2 cellular contexts compared by ENCODE assay signal in the genomic region with DNA sequence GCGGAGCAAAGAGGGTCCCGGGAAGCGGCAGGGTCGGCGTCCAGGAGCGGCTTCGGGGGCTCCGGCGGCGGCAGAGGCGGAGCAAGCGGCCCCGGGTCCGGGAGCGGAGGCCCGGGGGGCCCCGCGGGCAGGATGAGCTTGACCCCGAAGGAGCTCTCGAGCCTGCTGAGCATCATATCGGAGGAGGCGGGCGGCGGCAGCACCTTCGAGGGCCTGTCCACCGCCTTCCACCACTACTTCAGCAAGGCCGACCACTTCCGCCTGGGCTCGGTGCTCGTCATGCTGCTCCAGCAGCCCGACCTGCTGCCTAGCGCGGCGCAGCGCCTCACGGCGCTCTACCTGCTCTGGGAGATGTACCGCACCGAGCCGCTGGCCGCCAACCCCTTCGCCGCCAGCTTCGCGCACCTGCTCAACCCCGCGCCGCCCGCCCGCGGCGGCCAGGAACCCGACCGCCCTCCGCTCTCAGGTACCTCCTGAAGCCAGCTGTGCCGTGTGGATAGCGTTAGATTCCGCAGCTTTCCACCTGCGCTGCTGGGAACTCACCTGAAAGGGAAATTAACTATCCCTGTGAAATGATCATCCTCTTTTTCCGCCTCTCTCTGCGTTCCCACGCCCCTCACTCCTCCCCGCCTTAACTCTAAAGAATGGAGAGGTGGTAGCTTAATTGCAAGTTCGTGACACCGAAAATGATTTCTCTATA.
TF ChIP-seq lines count a peak whose summit lies in the region.

No MANE protein-coding gene starts in this region.

TF ChIP-seq in WTC11, 78 proteins besides CTCF, POLR2A, EP300 and RAD21 (continued from another document and continues in another):
- TF ChIP-seq, protein P1, sequence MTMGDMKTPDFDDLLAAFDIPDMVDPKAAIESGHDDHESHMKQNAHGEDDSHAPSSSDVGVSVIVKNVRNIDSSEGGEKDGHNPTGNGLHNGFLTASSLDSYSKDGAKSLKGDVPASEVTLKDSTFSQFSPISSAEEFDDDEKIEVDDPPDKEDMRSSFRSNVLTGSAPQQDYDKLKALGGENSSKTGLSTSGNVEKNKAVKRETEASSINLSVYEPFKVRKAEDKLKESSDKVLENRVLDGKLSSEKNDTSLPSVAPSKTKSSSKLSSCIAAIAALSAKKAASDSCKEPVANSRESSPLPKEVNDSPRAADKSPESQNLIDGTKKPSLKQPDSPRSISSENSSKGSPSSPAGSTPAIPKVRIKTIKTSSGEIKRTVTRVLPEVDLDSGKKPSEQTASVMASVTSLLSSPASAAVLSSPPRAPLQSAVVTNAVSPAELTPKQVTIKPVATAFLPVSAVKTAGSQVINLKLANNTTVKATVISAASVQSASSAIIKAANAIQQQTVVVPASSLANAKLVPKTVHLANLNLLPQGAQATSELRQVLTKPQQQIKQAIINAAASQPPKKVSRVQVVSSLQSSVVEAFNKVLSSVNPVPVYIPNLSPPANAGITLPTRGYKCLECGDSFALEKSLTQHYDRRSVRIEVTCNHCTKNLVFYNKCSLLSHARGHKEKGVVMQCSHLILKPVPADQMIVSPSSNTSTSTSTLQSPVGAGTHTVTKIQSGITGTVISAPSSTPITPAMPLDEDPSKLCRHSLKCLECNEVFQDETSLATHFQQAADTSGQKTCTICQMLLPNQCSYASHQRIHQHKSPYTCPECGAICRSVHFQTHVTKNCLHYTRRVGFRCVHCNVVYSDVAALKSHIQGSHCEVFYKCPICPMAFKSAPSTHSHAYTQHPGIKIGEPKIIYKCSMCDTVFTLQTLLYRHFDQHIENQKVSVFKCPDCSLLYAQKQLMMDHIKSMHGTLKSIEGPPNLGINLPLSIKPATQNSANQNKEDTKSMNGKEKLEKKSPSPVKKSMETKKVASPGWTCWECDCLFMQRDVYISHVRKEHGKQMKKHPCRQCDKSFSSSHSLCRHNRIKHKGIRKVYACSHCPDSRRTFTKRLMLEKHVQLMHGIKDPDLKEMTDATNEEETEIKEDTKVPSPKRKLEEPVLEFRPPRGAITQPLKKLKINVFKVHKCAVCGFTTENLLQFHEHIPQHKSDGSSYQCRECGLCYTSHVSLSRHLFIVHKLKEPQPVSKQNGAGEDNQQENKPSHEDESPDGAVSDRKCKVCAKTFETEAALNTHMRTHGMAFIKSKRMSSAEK (CRISPR knock-in tag; IDR thresholded peaks at IDR 0.05; ENCODE audit: borderline replicate concordance): no peak
- TF ChIP-seq ATF1 (CRISPR knock-in tag; IDR thresholded peaks at IDR 0.05) (no peak), RORB (CRISPR knock-in tag; IDR thresholded peaks at IDR 0.05) (no peak), NR1H2 (CRISPR knock-in tag; IDR thresholded peaks at IDR 0.05) (no peak)
- TF ChIP-seq, protein P2, sequence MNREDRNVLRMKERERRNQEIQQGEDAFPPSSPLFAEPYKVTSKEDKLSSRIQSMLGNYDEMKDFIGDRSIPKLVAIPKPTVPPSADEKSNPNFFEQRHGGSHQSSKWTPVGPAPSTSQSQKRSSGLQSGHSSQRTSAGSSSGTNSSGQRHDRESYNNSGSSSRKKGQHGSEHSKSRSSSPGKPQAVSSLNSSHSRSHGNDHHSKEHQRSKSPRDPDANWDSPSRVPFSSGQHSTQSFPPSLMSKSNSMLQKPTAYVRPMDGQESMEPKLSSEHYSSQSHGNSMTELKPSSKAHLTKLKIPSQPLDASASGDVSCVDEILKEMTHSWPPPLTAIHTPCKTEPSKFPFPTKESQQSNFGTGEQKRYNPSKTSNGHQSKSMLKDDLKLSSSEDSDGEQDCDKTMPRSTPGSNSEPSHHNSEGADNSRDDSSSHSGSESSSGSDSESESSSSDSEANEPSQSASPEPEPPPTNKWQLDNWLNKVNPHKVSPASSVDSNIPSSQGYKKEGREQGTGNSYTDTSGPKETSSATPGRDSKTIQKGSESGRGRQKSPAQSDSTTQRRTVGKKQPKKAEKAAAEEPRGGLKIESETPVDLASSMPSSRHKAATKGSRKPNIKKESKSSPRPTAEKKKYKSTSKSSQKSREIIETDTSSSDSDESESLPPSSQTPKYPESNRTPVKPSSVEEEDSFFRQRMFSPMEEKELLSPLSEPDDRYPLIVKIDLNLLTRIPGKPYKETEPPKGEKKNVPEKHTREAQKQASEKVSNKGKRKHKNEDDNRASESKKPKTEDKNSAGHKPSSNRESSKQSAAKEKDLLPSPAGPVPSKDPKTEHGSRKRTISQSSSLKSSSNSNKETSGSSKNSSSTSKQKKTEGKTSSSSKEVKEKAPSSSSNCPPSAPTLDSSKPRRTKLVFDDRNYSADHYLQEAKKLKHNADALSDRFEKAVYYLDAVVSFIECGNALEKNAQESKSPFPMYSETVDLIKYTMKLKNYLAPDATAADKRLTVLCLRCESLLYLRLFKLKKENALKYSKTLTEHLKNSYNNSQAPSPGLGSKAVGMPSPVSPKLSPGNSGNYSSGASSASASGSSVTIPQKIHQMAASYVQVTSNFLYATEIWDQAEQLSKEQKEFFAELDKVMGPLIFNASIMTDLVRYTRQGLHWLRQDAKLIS (CRISPR knock-in tag; IDR thresholded peaks at IDR 0.05; ENCODE audit: borderline replicate concordance): no peak
- TF ChIP-seq, protein P3, sequence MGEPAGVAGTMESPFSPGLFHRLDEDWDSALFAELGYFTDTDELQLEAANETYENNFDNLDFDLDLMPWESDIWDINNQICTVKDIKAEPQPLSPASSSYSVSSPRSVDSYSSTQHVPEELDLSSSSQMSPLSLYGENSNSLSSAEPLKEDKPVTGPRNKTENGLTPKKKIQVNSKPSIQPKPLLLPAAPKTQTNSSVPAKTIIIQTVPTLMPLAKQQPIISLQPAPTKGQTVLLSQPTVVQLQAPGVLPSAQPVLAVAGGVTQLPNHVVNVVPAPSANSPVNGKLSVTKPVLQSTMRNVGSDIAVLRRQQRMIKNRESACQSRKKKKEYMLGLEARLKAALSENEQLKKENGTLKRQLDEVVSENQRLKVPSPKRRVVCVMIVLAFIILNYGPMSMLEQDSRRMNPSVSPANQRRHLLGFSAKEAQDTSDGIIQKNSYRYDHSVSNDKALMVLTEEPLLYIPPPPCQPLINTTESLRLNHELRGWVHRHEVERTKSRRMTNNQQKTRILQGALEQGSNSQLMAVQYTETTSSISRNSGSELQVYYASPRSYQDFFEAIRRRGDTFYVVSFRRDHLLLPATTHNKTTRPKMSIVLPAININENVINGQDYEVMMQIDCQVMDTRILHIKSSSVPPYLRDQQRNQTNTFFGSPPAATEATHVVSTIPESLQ (CRISPR knock-in tag; IDR thresholded peaks at IDR 0.05): no peak

TF ChIP-seq in HepG2, 621 proteins besides CTCF, POLR2A, EP300 and RAD21 (continued from another document and continues in another):
- TF ChIP-seq, protein P4, sequence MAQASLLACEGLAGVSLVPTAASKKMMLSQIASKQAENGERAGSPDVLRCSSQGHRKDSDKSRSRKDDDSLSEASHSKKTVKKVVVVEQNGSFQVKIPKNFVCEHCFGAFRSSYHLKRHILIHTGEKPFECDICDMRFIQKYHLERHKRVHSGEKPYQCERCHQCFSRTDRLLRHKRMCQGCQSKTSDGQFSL (CRISPR knock-in tag; IDR thresholded peaks at IDR 0.05): no peak
- 0 out of 2 replicates have a peak, but pooled peaks have one; percentile 27 for TF ChIP-seq ZBTB7B (CRISPR knock-in tag; IDR thresholded peaks at IDR 0.05)
- TF ChIP-seq, protein P5, sequence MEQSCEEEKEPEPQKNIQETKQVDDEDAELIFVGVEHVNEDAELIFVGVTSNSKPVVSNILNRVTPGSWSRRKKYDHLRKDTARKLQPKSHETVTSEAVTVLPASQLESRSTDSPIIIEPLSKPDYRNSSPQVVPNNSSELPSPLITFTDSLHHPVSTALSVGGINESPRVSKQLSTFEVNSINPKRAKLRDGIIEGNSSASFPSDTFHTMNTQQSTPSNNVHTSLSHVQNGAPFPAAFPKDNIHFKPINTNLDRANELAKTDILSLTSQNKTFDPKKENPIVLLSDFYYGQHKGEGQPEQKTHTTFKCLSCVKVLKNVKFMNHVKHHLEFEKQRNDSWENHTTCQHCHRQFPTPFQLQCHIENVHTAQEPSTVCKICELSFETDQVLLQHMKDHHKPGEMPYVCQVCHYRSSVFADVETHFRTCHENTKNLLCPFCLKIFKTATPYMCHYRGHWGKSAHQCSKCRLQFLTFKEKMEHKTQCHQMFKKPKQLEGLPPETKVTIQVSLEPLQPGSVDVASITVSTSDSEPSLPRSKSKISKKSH (CRISPR knock-in tag; IDR thresholded peaks at IDR 0.05; ENCODE audit: borderline replicate concordance): peak; percentile 86; the same call in 1 of the 2 replicates
- peak; percentile 66; the same call in 1 of the 2 replicates for TF ChIP-seq ZNF891 (CRISPR knock-in tag; IDR thresholded peaks at IDR 0.05)
- no peak; the same call in 1 of the 2 replicates for TF ChIP-seq RFXAP (CRISPR knock-in tag; IDR thresholded peaks at IDR 0.05; ENCODE audit: borderline replicate concordance)
- TF ChIP-seq ZNF496 (CRISPR knock-in tag; IDR thresholded peaks at IDR 0.05; ENCODE audit: insufficient replicate concordance): no peak
- TF ChIP-seq, protein P6, sequence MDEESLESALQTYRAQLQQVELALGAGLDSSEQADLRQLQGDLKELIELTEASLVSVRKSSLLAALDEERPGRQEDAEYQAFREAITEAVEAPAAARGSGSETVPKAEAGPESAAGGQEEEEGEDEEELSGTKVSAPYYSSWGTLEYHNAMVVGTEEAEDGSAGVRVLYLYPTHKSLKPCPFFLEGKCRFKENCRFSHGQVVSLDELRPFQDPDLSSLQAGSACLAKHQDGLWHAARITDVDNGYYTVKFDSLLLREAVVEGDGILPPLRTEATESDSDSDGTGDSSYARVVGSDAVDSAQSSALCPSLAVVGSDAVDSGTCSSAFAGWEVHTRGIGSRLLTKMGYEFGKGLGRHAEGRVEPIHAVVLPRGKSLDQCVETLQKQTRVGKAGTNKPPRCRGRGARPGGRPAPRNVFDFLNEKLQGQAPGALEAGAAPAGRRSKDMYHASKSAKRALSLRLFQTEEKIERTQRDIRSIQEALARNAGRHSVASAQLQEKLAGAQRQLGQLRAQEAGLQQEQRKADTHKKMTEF (CRISPR knock-in tag; IDR thresholded peaks at IDR 0.05): peak; percentile 2; the same call in 1 of the 2 replicates
- TF ChIP-seq LCORL (IDR thresholded peaks at IDR 0.05): no peak
- TF ChIP-seq LCORL (CRISPR knock-in tag; IDR thresholded peaks at IDR 0.05): peak; percentile 76
- peak; percentile 73; the same call in 1 of the 2 replicates for TF ChIP-seq ZFP41 (CRISPR knock-in tag; IDR thresholded peaks at IDR 0.05; ENCODE audit: borderline replicate concordance)
- 0 out of 2 replicates have a peak, but pooled peaks have one; percentile 6 for TF ChIP-seq ZNF619 (CRISPR knock-in tag; IDR thresholded peaks at IDR 0.05)
- peak; percentile 60; the same call in 1 of the 2 replicates for TF ChIP-seq ZNF274 (CRISPR knock-in tag; IDR thresholded peaks at IDR 0.05)
- peak; percentile 69 for TF ChIP-seq ZNF709 (CRISPR knock-in tag; IDR thresholded peaks at IDR 0.05)
- TF ChIP-seq, protein P7, sequence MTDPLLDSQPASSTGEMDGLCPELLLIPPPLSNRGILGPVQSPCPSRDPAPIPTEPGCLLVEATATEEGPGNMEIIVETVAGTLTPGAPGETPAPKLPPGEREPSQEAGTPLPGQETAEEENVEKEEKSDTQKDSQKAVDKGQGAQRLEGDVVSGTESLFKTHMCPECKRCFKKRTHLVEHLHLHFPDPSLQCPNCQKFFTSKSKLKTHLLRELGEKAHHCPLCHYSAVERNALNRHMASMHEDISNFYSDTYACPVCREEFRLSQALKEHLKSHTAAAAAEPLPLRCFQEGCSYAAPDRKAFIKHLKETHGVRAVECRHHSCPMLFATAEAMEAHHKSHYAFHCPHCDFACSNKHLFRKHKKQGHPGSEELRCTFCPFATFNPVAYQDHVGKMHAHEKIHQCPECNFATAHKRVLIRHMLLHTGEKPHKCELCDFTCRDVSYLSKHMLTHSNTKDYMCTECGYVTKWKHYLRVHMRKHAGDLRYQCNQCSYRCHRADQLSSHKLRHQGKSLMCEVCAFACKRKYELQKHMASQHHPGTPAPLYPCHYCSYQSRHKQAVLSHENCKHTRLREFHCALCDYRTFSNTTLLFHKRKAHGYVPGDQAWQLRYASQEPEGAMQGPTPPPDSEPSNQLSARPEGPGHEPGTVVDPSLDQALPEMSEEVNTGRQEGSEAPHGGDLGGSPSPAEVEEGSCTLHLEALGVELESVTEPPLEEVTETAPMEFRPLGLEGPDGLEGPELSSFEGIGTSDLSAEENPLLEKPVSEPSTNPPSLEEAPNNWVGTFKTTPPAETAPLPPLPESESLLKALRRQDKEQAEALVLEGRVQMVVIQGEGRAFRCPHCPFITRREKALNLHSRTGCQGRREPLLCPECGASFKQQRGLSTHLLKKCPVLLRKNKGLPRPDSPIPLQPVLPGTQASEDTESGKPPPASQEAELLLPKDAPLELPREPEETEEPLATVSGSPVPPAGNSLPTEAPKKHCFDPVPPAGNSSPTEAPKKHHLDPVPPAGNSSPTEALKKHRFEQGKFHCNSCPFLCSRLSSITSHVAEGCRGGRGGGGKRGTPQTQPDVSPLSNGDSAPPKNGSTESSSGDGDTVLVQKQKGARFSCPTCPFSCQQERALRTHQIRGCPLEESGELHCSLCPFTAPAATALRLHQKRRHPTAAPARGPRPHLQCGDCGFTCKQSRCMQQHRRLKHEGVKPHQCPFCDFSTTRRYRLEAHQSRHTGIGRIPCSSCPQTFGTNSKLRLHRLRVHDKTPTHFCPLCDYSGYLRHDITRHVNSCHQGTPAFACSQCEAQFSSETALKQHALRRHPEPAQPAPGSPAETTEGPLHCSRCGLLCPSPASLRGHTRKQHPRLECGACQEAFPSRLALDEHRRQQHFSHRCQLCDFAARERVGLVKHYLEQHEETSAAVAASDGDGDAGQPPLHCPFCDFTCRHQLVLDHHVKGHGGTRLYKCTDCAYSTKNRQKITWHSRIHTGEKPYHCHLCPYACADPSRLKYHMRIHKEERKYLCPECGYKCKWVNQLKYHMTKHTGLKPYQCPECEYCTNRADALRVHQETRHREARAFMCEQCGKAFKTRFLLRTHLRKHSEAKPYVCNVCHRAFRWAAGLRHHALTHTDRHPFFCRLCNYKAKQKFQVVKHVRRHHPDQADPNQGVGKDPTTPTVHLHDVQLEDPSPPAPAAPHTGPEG (CRISPR knock-in tag; IDR thresholded peaks at IDR 0.05): peak; percentile 83; the same call in 1 of the 2 replicates
- TF ChIP-seq, protein P8, sequence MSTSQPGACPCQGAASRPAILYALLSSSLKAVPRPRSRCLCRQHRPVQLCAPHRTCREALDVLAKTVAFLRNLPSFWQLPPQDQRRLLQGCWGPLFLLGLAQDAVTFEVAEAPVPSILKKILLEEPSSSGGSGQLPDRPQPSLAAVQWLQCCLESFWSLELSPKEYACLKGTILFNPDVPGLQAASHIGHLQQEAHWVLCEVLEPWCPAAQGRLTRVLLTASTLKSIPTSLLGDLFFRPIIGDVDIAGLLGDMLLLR (CRISPR knock-in tag; IDR thresholded peaks at IDR 0.05): no peak
- TF ChIP-seq MAFG (CRISPR knock-in tag; IDR thresholded peaks at IDR 0.05): no peak
- TF ChIP-seq ZNF446 (CRISPR knock-in tag; IDR thresholded peaks at IDR 0.05): peak; percentile 95
- TF ChIP-seq, protein P9, sequence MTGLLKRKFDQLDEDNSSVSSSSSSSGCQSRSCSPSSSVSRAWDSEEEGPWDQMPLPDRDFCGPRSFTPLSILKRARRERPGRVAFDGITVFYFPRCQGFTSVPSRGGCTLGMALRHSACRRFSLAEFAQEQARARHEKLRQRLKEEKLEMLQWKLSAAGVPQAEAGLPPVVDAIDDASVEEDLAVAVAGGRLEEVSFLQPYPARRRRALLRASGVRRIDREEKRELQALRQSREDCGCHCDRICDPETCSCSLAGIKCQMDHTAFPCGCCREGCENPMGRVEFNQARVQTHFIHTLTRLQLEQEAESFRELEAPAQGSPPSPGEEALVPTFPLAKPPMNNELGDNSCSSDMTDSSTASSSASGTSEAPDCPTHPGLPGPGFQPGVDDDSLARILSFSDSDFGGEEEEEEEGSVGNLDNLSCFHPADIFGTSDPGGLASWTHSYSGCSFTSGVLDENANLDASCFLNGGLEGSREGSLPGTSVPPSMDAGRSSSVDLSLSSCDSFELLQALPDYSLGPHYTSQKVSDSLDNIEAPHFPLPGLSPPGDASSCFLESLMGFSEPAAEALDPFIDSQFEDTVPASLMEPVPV (CRISPR knock-in tag; IDR thresholded peaks at IDR 0.05): peak; percentile 25
- TF ChIP-seq ZNF256 (CRISPR knock-in tag; conservative IDR thresholded peaks at IDR 0.05): peak; percentile 22; the same call in 1 of the 2 replicates
- no peak for TF ChIP-seq NFYC (CRISPR knock-in tag; IDR thresholded peaks at IDR 0.05)
- TF ChIP-seq THAP11 (CRISPR knock-in tag; IDR thresholded peaks at IDR 0.05): no peak
- no peak for TF ChIP-seq ZEB1 (IDR thresholded peaks at IDR 0.05; ENCODE audit: insufficient replicate concordance, low read depth)
- TF ChIP-seq EZH2 (conservative IDR thresholded peaks at IDR 0.05; ENCODE audit: low read depth, low read length): no peak
- no peak for TF ChIP-seq TOPORS (CRISPR knock-in tag; IDR thresholded peaks at IDR 0.05)
